Comparison of ENCODE assay signal across 2 cellular contexts in the genomic region with DNA sequence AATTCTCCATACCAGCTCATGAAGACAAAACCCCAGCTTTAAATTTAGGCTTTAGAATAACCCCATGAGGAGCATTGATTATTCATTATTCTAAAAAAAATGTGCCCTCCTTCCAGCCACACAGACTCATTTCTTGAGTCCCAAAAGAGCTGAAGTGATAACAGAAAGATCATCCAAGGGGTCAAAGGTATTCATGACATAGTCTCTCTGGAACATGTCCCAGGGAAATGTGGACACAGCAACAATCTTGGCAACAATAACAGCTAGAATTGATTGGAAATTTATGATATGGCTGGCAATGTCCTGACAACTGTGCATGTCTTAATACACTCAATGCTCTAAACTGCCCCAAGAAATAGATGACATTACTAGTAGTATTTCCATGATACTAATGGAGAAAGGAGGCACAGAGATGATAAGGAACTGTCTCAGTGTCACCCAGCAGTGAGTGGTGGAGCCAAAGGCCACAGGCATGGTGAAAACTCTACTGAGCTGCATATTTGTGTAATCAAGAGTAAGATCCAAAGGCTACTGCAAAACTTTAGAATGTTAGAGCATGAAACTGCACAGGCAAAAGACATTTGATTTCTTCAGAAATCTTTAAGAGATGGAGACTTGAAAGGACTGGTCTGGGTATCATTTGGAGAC.
TF ChIP-seq lines count a peak whose summit lies in the region.

No MANE protein-coding gene starts in this region.

TF ChIP-seq in liver, 16 proteins besides CTCF, POLR2A, EP300 and RAD21:
- TF ChIP-seq SP1 (IDR thresholded peaks at IDR 0.05), result peak; percentile 15
- TF ChIP-seq, protein P1, sequence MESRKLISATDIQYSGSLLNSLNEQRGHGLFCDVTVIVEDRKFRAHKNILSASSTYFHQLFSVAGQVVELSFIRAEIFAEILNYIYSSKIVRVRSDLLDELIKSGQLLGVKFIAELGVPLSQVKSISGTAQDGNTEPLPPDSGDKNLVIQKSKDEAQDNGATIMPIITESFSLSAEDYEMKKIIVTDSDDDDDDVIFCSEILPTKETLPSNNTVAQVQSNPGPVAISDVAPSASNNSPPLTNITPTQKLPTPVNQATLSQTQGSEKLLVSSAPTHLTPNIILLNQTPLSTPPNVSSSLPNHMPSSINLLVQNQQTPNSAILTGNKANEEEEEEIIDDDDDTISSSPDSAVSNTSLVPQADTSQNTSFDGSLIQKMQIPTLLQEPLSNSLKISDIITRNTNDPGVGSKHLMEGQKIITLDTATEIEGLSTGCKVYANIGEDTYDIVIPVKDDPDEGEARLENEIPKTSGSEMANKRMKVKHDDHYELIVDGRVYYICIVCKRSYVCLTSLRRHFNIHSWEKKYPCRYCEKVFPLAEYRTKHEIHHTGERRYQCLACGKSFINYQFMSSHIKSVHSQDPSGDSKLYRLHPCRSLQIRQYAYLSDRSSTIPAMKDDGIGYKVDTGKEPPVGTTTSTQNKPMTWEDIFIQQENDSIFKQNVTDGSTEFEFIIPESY (IDR thresholded peaks at IDR 0.05), result no peak
- TF ChIP-seq EGR1 (IDR thresholded peaks at IDR 0.05; ENCODE audit: low read depth in 2 of 2), result no peak
- peak in 1 of 2 donors; percentile 43 for TF ChIP-seq JUND (IDR thresholded peaks at IDR 0.05)
- peak in 1 of 2 donors; percentile 28 for TF ChIP-seq RXRA (IDR thresholded peaks at IDR 0.05)
- TF ChIP-seq HNF4A (conservative IDR thresholded peaks at IDR 0.05), result peak; percentile 63 to 64
- no peak for TF ChIP-seq NR2F2 (IDR thresholded peaks at IDR 0.05)
- TF ChIP-seq, protein P2, sequence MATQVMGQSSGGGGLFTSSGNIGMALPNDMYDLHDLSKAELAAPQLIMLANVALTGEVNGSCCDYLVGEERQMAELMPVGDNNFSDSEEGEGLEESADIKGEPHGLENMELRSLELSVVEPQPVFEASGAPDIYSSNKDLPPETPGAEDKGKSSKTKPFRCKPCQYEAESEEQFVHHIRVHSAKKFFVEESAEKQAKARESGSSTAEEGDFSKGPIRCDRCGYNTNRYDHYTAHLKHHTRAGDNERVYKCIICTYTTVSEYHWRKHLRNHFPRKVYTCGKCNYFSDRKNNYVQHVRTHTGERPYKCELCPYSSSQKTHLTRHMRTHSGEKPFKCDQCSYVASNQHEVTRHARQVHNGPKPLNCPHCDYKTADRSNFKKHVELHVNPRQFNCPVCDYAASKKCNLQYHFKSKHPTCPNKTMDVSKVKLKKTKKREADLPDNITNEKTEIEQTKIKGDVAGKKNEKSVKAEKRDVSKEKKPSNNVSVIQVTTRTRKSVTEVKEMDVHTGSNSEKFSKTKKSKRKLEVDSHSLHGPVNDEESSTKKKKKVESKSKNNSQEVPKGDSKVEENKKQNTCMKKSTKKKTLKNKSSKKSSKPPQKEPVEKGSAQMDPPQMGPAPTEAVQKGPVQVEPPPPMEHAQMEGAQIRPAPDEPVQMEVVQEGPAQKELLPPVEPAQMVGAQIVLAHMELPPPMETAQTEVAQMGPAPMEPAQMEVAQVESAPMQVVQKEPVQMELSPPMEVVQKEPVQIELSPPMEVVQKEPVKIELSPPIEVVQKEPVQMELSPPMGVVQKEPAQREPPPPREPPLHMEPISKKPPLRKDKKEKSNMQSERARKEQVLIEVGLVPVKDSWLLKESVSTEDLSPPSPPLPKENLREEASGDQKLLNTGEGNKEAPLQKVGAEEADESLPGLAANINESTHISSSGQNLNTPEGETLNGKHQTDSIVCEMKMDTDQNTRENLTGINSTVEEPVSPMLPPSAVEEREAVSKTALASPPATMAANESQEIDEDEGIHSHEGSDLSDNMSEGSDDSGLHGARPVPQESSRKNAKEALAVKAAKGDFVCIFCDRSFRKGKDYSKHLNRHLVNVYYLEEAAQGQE (IDR thresholded peaks at IDR 0.05), result no peak
- TF ChIP-seq TAF1 (conservative IDR thresholded peaks at IDR 0.05), result no peak
- no peak for TF ChIP-seq FOXA1 (IDR thresholded peaks at IDR 0.05)
- no peak for TF ChIP-seq GABPA (IDR thresholded peaks at IDR 0.05 in 1 of 2, conservative IDR thresholded peaks at IDR 0.05 in 1 of 2)
- TF ChIP-seq FOXA2 (IDR thresholded peaks at IDR 0.05), result no peak
- TF ChIP-seq, protein P3, sequence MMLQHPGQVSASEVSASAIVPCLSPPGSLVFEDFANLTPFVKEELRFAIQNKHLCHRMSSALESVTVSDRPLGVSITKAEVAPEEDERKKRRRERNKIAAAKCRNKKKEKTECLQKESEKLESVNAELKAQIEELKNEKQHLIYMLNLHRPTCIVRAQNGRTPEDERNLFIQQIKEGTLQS (IDR thresholded peaks at IDR 0.05), result no peak
- peak; percentile 18 for TF ChIP-seq HNF4G (IDR thresholded peaks at IDR 0.05)
- no peak for TF ChIP-seq YY1 (IDR thresholded peaks at IDR 0.05)
- TF ChIP-seq, protein P4, sequence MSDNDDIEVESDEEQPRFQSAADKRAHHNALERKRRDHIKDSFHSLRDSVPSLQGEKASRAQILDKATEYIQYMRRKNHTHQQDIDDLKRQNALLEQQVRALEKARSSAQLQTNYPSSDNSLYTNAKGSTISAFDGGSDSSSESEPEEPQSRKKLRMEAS (IDR thresholded peaks at IDR 0.05), result no peak

TF ChIP-seq in HepG2, 621 proteins besides CTCF, POLR2A, EP300 and RAD21:
- TF ChIP-seq PHB2 (IDR thresholded peaks at IDR 0.05; ENCODE audit: partially characterized antibody), result no peak
- no peak for TF ChIP-seq ZKSCAN1 (IDR thresholded peaks at IDR 0.05; ENCODE audit: low read length)
- TF ChIP-seq, protein P5, sequence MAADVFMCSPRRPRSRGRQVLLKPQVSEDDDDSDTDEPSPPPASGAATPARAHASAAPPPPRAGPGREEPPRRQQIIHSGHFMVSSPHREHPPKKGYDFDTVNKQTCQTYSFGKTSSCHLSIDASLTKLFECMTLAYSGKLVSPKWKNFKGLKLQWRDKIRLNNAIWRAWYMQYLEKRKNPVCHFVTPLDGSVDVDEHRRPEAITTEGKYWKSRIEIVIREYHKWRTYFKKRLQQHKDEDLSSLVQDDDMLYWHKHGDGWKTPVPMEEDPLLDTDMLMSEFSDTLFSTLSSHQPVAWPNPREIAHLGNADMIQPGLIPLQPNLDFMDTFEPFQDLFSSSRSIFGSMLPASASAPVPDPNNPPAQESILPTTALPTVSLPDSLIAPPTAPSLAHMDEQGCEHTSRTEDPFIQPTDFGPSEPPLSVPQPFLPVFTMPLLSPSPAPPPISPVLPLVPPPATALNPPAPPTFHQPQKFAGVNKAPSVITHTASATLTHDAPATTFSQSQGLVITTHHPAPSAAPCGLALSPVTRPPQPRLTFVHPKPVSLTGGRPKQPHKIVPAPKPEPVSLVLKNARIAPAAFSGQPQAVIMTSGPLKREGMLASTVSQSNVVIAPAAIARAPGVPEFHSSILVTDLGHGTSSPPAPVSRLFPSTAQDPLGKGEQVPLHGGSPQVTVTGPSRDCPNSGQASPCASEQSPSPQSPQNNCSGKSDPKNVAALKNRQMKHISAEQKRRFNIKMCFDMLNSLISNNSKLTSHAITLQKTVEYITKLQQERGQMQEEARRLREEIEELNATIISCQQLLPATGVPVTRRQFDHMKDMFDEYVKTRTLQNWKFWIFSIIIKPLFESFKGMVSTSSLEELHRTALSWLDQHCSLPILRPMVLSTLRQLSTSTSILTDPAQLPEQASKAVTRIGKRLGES (CRISPR knock-in tag; IDR thresholded peaks at IDR 0.05; ENCODE audit: borderline replicate concordance), result no peak
- no peak for TF ChIP-seq PLRG1 (conservative IDR thresholded peaks at IDR 0.05)
- no peak for TF ChIP-seq ZBTB7B (CRISPR knock-in tag; IDR thresholded peaks at IDR 0.05)
- TF ChIP-seq, protein P6, sequence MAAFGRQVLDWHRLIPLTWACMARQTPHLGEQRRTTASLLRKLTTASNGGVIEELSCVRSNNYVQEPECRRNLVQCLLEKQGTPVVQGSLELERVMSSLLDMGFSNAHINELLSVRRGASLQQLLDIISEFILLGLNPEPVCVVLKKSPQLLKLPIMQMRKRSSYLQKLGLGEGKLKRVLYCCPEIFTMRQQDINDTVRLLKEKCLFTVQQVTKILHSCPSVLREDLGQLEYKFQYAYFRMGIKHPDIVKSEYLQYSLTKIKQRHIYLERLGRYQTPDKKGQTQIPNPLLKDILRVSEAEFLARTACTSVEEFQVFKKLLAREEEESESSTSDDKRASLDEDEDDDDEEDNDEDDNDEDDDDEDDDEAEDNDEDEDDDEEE (CRISPR knock-in tag; IDR thresholded peaks at IDR 0.05), result no peak
- no peak for TF ChIP-seq GZF1 (CRISPR knock-in tag; IDR thresholded peaks at IDR 0.05)
- TF ChIP-seq RBAK (CRISPR knock-in tag; IDR thresholded peaks at IDR 0.05), result no peak
- no peak for TF ChIP-seq MAFF (IDR thresholded peaks at IDR 0.05; ENCODE audit: low read depth, low read length)
- TF ChIP-seq REPIN1 (CRISPR knock-in tag; IDR thresholded peaks at IDR 0.05; ENCODE audit: borderline replicate concordance, low read depth), result no peak
- TF ChIP-seq, protein P7, sequence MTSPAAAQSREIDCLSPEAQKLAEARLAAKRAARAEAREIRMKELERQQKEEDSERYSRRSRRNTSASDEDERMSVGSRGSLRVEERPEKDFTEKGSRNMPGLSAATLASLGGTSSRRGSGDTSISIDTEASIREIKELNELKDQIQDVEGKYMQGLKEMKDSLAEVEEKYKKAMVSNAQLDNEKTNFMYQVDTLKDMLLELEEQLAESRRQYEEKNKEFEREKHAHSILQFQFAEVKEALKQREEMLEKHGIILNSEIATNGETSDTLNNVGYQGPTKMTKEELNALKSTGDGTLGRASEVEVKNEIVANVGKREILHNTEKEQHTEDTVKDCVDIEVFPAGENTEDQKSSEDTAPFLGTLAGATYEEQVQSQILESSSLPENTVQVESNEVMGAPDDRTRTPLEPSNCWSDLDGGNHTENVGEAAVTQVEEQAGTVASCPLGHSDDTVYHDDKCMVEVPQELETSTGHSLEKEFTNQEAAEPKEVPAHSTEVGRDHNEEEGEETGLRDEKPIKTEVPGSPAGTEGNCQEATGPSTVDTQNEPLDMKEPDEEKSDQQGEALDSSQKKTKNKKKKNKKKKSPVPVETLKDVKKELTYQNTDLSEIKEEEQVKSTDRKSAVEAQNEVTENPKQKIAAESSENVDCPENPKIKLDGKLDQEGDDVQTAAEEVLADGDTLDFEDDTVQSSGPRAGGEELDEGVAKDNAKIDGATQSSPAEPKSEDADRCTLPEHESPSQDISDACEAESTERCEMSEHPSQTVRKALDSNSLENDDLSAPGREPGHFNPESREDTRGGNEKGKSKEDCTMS (CRISPR knock-in tag; conservative IDR thresholded peaks at IDR 0.05), result no peak
- no peak for TF ChIP-seq ZSCAN22 (CRISPR knock-in tag; IDR thresholded peaks at IDR 0.05)
- TF ChIP-seq ZNF564 (CRISPR knock-in tag; IDR thresholded peaks at IDR 0.05), result no peak
- TF ChIP-seq IKZF4 (CRISPR knock-in tag; IDR thresholded peaks at IDR 0.05; ENCODE audit: borderline replicate concordance, low read depth, not compliant biosample characterization), result no peak
- TF ChIP-seq, protein P8, sequence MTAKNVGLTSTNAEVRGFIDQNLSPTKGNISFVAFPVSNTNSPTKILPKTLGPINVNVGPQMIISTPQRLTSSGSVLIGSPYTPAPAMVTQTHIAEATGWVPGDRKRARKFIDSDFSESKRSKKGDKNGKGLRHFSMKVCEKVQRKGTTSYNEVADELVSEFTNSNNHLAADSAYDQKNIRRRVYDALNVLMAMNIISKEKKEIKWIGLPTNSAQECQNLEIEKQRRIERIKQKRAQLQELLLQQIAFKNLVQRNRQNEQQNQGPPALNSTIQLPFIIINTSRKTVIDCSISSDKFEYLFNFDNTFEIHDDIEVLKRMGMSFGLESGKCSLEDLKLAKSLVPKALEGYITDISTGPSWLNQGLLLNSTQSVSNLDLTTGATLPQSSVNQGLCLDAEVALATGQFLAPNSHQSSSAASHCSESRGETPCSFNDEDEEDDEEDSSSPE (CRISPR knock-in tag; IDR thresholded peaks at IDR 0.05), result no peak
- TF ChIP-seq MAF1 (CRISPR knock-in tag; IDR thresholded peaks at IDR 0.05; ENCODE audit: borderline replicate concordance), result no peak
- TF ChIP-seq HNF4A (CRISPR knock-in tag; IDR thresholded peaks at IDR 0.05), result no peak
- TF ChIP-seq ZNF747 (CRISPR knock-in tag; IDR thresholded peaks at IDR 0.05; ENCODE audit: borderline replicate concordance), result no peak
- TF ChIP-seq, protein P9, sequence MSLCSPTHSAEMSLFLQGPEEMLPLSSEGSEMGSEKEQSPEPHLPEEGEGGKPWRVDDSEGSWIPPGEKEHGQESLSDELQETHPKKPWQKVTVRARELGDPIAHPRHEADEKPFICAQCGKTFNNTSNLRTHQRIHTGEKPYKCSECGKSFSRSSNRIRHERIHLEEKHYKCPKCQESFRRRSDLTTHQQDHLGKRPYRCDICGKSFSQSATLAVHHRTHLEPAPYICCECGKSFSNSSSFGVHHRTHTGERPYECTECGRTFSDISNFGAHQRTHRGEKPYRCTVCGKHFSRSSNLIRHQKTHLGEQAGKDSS (CRISPR knock-in tag; IDR thresholded peaks at IDR 0.05; ENCODE audit: borderline replicate concordance, low read depth), result no peak
